8 cellular contexts compared by ENCODE assay signal in genomic region chr17:55237826-55238196, GRCh38. TPM values are rescaled to one million over a fixed set of nuclear protein-coding genes. Genes with fewer than 3 reads are reported as not detected.
A peak's percentile ranks its signal among the peaks of the same experiment; 100 is the strongest.
DNase-seq lines count a peak whose midpoint lies in the region; ATAC-seq and TF ChIP-seq lines count a peak whose summit lies in the region.

No MANE protein-coding gene starts in this region.

- H3K36me3 ChIP-seq in HUES48 (ENCODE audit: control insufficient read depth, insufficient read depth, low read length) = no peaks in the 10 kb centered on the region

- peaks cover 4% of the 10 kb centered on the region for H3K4me1 ChIP-seq in HUES48 (ENCODE audit: control insufficient read depth, insufficient read depth, low read length)

- no peaks in the 10 kb centered on the region for H3K27me3 ChIP-seq in CD4-positive, alpha-beta T cell (ENCODE audit: control insufficient read depth, insufficient read depth, low read length)
- peaks cover 27% of the 10 kb centered on the region for H3K27me3 ChIP-seq in HUES48 (ENCODE audit: control insufficient read depth, insufficient read depth, low read length)

- intact Hi-C loops in CD4-positive, alpha-beta T cell (cut with DNase I, micrococcal nuclease) = loop anchor here (1.0 to 5.0 kb wide), 4 partner anchors 26 to 271 kb away; partner anchors contain the start of genes HLF (in 2 of the 2), COX11 (in 1 of the 2), MMD (in 1 of the 2) and STXBP4 (in 1 of the 2)

- ATAC-seq in CD4-positive, alpha-beta T cell (ENCODE audit: poor library complexity) = no peak
- no peak for ATAC-seq in GM21825 (IDR thresholded peaks at IDR 0.05; ENCODE audit: unreplicated experiment)
- no peak for ATAC-seq in GM18861 (IDR thresholded peaks at IDR 0.05; ENCODE audit: unreplicated experiment)

- H3K4me3 Mint-ChIP-seq in CD4-positive, alpha-beta T cell = peak overlapping the region; percentile 72
- H3K4me3 Mint-ChIP-seq in nephron progenitor cell = peak overlapping the region; percentile 15

- DNase-seq in CD4-positive, alpha-beta T cell = no peak
- DNase-seq in choroid plexus epithelial cell (ENCODE audit: low read depth) = no peak
- DNase-seq in nephron progenitor cell = no peak
- DNase-seq in RKO (ENCODE audit: low spot score) = no peak
- DNase-seq in DMS153 treated with DMSO at 0.1 percent for 48 hours (lab: John Stamatoyannopoulos, UW; ENCODE audit: unreplicated experiment) = no peak

- H3K4me3 ChIP-seq in HUES48 (ENCODE audit: low read depth, low read length) = peak overlapping the region; percentile 81
- peak overlapping the region; percentile 63 for H3K4me3 ChIP-seq in choroid plexus epithelial cell (ENCODE audit: low read depth, low read length)

- CTCF ChIA-PET in CD4-positive, alpha-beta T cell (lab: Charles Lee) = interaction anchor here (1.4 kb wide), 1 partner anchor 58 kb away, joined by 3 read pairs; no protein-coding TSS in a partner anchor

- no peaks in the 10 kb centered on the region for H3K36me3 Mint-ChIP-seq in CD4-positive, alpha-beta T cell (ENCODE audit: low read depth)
- no peaks in the 10 kb centered on the region for H3K36me3 Mint-ChIP-seq in nephron progenitor cell (ENCODE audit: low read depth)

- H3K9me3 Mint-ChIP-seq in CD4-positive, alpha-beta T cell = no peaks in the 10 kb centered on the region
- H3K9me3 Mint-ChIP-seq in nephron progenitor cell = peaks cover 15% of the 10 kb centered on the region

- TF ChIP-seq CTCF in CD4-positive, alpha-beta T cell (IDR thresholded peaks at IDR 0.05) = no peak
- no peak for TF ChIP-seq CTCF in choroid plexus epithelial cell (conservative IDR thresholded peaks at IDR 0.05; ENCODE audit: low read depth, low read length)
- no peak for TF ChIP-seq CTCF in nephron progenitor cell (IDR thresholded peaks at IDR 0.05)

- H3K27me3 Mint-ChIP-seq in CD4-positive, alpha-beta T cell = peaks cover 18% of the 10 kb centered on the region
- H3K27me3 Mint-ChIP-seq in nephron progenitor cell (ENCODE audit: low read depth, poor library complexity) = peaks cover 41% of the 10 kb centered on the region

- peaks cover 25% of the 10 kb centered on the region for H3K4me1 Mint-ChIP-seq in CD4-positive, alpha-beta T cell (ENCODE audit: low read depth)
- peaks cover 8% of the 10 kb centered on the region for H3K4me1 Mint-ChIP-seq in nephron progenitor cell

- peak overlapping the region; percentile 87 for H3K27ac Mint-ChIP-seq in CD4-positive, alpha-beta T cell
- no peak overlapping the region for H3K27ac Mint-ChIP-seq in nephron progenitor cell

- H3K9me3 ChIP-seq in CD4-positive, alpha-beta T cell (ENCODE audit: control insufficient read depth, low read length) = no peaks in the 10 kb centered on the region
- no peaks in the 10 kb centered on the region for H3K9me3 ChIP-seq in HUES48 (ENCODE audit: control insufficient read depth, insufficient read depth, low read length)

- POLR2A ChIA-PET in CD4-positive, alpha-beta T cell (lab: Charles Lee) = interaction anchor here (0.9 to 3.6 kb wide), 8 partner anchors 16 to 183 kb away, joined by 3 to 57 read pairs (median 3); partner anchors contain the start of gene HLF

- peak overlapping the region; percentile 43; the same call in 1 of the 2 replicates for H3K9ac ChIP-seq in HUES48 (ENCODE audit: low read depth, low read length)

- no peak overlapping the region for H3K27ac ChIP-seq in CD4-positive, alpha-beta T cell (ENCODE audit: low read depth, low read length)
- no peak overlapping the region for H3K27ac ChIP-seq in HUES48 (ENCODE audit: low read depth, low read length)

RNA-seq across cellular contexts. Expression of gene HLF, which starts 26.9 kb away (rescaled TPM):
- 1 to 10 TPM; 4.3 to 4.9 TPM for total RNA-seq in CD4-positive, alpha-beta T cell
